15 cellular contexts compared by ENCODE assay signal in genomic region chr2:169348321-169349002, GRCh38. TPM values are rescaled to one million over a fixed set of nuclear protein-coding genes. Genes with fewer than 3 reads are reported as not detected.
A peak's percentile ranks its signal among the peaks of the same experiment; 100 is the strongest.
DNase-seq lines count a peak whose midpoint lies in the region; ATAC-seq and TF ChIP-seq lines count a peak whose summit lies in the region.
"Had no signal": no experiment of that assay in that cellular context is flagged by ENCODE, and none has a peak within 500 bp of the region (broad histone marks: within the 10 kb centered on the region; RNA-seq: fewer than 3 reads in every experiment).

No MANE protein-coding gene starts in this region.

- H3K9me3 ChIP-seq in stomach, result no peaks in the 10 kb centered on the region
- H3K9me3 ChIP-seq: BE2C had no signal

- H3K36me3 ChIP-seq in stomach, result no peaks in the 10 kb centered on the region
- H3K36me3 ChIP-seq: BE2C had no signal

- H3K27ac ChIP-seq in caudate nucleus (ENCODE audit: low read depth, low read length) (peak overlapping the region; percentile 88), substantia nigra (ENCODE audit: low read depth, low read length, poor library complexity, severe bottlenecking) (peak overlapping the region; percentile 91), stomach (no peak overlapping the region)
- H3K27ac ChIP-seq: PC-9 had no signal

- no peak overlapping the region for H3K4me3 ChIP-seq in stomach
- H3K4me3 ChIP-seq: PC-9 had no signal

- no peak for TF ChIP-seq EP300 in stomach (IDR thresholded peaks at IDR 0.05)

- no peak for TF ChIP-seq POLR2A in stomach (IDR thresholded peaks at IDR 0.05)

- DNase-seq in DMS53 treated with DMSO at 0.1 percent for 48 hours (lab: John Stamatoyannopoulos, UW; ENCODE audit: unreplicated experiment) (peak; percentile 41), caudate nucleus (lab: John Stamatoyannopoulos, UW) (peak in 10 of 61 donors; percentile 0 to 54 (median 22)), inferior parietal cortex (ENCODE audit: extremely low spot score) (peak; percentile 79), substantia nigra (lab: John Stamatoyannopoulos, UW) (peak in 24 of 49 donors; percentile 3 to 69 (median 18)), stomach (no peak)
- DNase-seq in central memory CD4-positive, alpha-beta T cell, result no peak
- DNase-seq: BE2C; CD8-positive, alpha-beta memory T cell; NCI-H1436; NCI-H2029 treated with DMSO at 0.1 percent for 48 hours; NCI-H2227 treated with DMSO at 0.1 percent for 48 hours; NCI-H774; PC-9 had no signal

- intact Hi-C loops in stomach (cut with DNase I; ENCODE audit: low total_unique reads), result no loop called here

- 59 to 67% (median 61%) methylated on average over 6 of the region's 6 CpGs for WGBS in stomach, 5 donors

- ATAC-seq in GM18861 (IDR thresholded peaks at IDR 0.05; ENCODE audit: unreplicated experiment), result no peak
- ATAC-seq: HCT116 had no signal

- H3K4me1 ChIP-seq in stomach, result no peaks in the 10 kb centered on the region
- H3K4me1 ChIP-seq: BE2C had no signal

- H3K27me3 ChIP-seq in stomach, result no peaks in the 10 kb centered on the region
- H3K27me3 ChIP-seq: BE2C had no signal

- TF ChIP-seq CTCF in stomach (IDR thresholded peaks at IDR 0.05), result no peak

RNA-seq across cellular contexts. Expression of gene LRP2, which starts 13.9 kb away (rescaled TPM):
- under 1 TPM in 3 of 5 donors, not detected in 2; under 0.01 to 0.92 (median 0.89) TPM for total RNA-seq in stomach
- polyA plus RNA-seq in stomach, result under 1 TPM in 2 of 3 donors, not detected in 1; 0.06 to 0.28 TPM
- total RNA-seq: PC-9 had no signal
- polyA plus RNA-seq: CD8-positive, alpha-beta memory T cell had no signal

Comparison
In these comparisons a context has a peak if more than half of its experiments do, and no peak if none do; other contexts are left out.
1. DNase-seq: peak in DMS53 treated with DMSO at 0.1 percent for 48 hours (single experiment) and inferior parietal cortex (single experiment); none in stomach (single experiment) and central memory CD4-positive, alpha-beta T cell (single experiment).
2. H3K27ac ChIP-seq: peak in caudate nucleus (single experiment) and substantia nigra (single experiment); none in stomach (0 of 5).